8 cellular contexts compared by ENCODE assay signal in the genomic region with DNA sequence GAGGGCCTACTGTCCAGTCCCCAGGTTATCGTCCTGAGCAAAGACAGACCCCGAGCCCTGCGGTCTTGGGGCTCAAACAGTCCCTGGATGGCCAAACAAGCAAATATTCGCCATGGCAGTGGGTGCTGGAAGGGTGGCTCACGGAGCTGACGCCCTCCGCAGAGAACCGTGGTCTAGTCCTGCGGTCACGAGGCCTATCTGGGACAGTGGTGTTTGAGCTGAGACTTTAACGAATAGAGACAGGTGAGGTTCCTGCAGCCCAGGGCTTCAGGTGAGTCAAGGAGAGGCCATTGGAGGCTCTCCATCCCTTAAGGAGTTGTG. TPM values are rescaled to one million over a fixed set of nuclear protein-coding genes. Genes with fewer than 3 reads are reported as not detected.
DNase-seq lines count a peak whose midpoint lies in the region; ATAC-seq, FAIRE-seq and TF ChIP-seq lines count a peak whose summit lies in the region.

No MANE protein-coding gene starts in this region.

- H3K9me3 Mint-ChIP-seq in endodermal cell (peaks cover 8% of the 10 kb centered on the region), neural progenitor cell (peaks cover 22% of the 10 kb centered on the region)

- H3K9ac ChIP-seq in ES-I3 (ENCODE audit: low read depth, low read length): peak overlapping the region; percentile 74
- H3K9ac ChIP-seq in PC-3 (ENCODE audit: low read length): peak overlapping the region; percentile 98
- H3K9ac ChIP-seq in endodermal cell (ENCODE audit: extremely low read depth, low read length, poor library complexity, severe bottlenecking): peak overlapping the region; percentile 79
- no peak overlapping the region for H3K9ac ChIP-seq in neural progenitor cell

- CTCF ChIA-PET in PC-3 (lab: Charles Lee): no interaction called here

- H4K20me1 ChIP-seq in PC-3 (ENCODE audit: low read length) (no peaks in the 10 kb centered on the region), neural progenitor cell (ENCODE audit: low read depth) (no peaks in the 10 kb centered on the region)

- H3K4me1 Mint-ChIP-seq in endodermal cell (peaks cover 18% of the 10 kb centered on the region), neural progenitor cell (peaks cover 35% of the 10 kb centered on the region)

- POLR2A ChIA-PET in PC-3 (lab: Charles Lee; ENCODE audit: unreplicated experiment): interaction anchor here (0.6 kb wide), 1 partner anchor 21 kb away, joined by 4 read pairs; no protein-coding TSS in a partner anchor

- H3K9me3 ChIP-seq in ES-I3 (ENCODE audit: control insufficient read depth, insufficient read depth, low read length) (no peaks in the 10 kb centered on the region; the same call in 1 of the 2 replicates), PC-3 (ENCODE audit: low read length) (no peaks in the 10 kb centered on the region), endodermal cell (ENCODE audit: control insufficient read depth, low read length) (no peaks in the 10 kb centered on the region), neural progenitor cell (ENCODE audit: low read depth) (no peaks in the 10 kb centered on the region)

- H2AFZ ChIP-seq in PC-3 (ENCODE audit: low read length) (peak overlapping the region; percentile 96), neural progenitor cell (replicated peaks) (peak overlapping the region; percentile 91)

- H3K9me2 ChIP-seq in PC-3 (replicated peaks; ENCODE audit: low read length): no peaks in the 10 kb centered on the region

- WGBS in endodermal cell (ENCODE audit: insufficient coverage in 1 of 2, insufficient read length in 1 of 2), 2 experiments: 54 to 68% methylated on average over 8 to 11 of the region's 11 CpGs

- H3K4me3 ChIP-seq in PC-3 (ENCODE audit: low read length) (peak overlapping the region; percentile 77), endodermal cell (ENCODE audit: low read length) (peak overlapping the region; percentile 85), neural progenitor cell (peak overlapping the region; percentile 76)

- H3K79me2 ChIP-seq in PC-3 (ENCODE audit: low read length) (peaks cover 52% of the 10 kb centered on the region), neural progenitor cell (ENCODE audit: low read depth) (peaks cover 7% of the 10 kb centered on the region)

- H3K4me2 ChIP-seq in PC-3 (ENCODE audit: low read length) (peak overlapping the region; percentile 94), neural progenitor cell (peak overlapping the region; percentile 84)

- H3K36me3 Mint-ChIP-seq in endodermal cell (ENCODE audit: low read depth) (peaks cover 6% of the 10 kb centered on the region), neural progenitor cell (peaks cover 10% of the 10 kb centered on the region)

- ATAC-seq in PC-3: peak; percentile 19

- H3K27ac ChIP-seq in PC-3 (ENCODE audit: low read length) (peak overlapping the region; percentile 77), endodermal cell (ENCODE audit: low read depth, low read length) (peak overlapping the region; percentile 13), neural progenitor cell (no peak overlapping the region)

- BruUV-seq in PC-3 (replicated peaks; lab: Mats Ljungman, UMichigan): no TSS peak

- DNase-seq in PC-3 (peak; percentile 6), endodermal cell (no peak), neural progenitor cell (ENCODE audit: low spot score) (no peak), NCI-H128 (lab: John Stamatoyannopoulos, UW; ENCODE audit: unreplicated experiment) (no peak), HTR-8/SVneo (ENCODE audit: insufficient read length, low spot score) (no peak), cerebellum (ENCODE audit: low spot score) (no peak), hepatic stellate cell (ENCODE audit: low spot score) (no peak)

- TF ChIP-seq CTCF in PC-3 (conservative IDR thresholded peaks at IDR 0.05; ENCODE audit: low read depth, low read length) (no peak), endodermal cell (conservative IDR thresholded peaks at IDR 0.05) (no peak), neural progenitor cell (IDR thresholded peaks at IDR 0.05) (no peak)

- peak overlapping the region; percentile 67 for H3K4me3 Mint-ChIP-seq in endodermal cell
- peak overlapping the region; percentile 83 for H3K4me3 Mint-ChIP-seq in neural progenitor cell

- no peaks in the 10 kb centered on the region for H3K4me1 ChIP-seq in ES-I3 (ENCODE audit: insufficient read depth, low read length)
- H3K4me1 ChIP-seq in PC-3 (ENCODE audit: insufficient read depth, low read length): peaks cover 15% of the 10 kb centered on the region
- H3K4me1 ChIP-seq in endodermal cell (ENCODE audit: control insufficient read depth, insufficient read depth, low read length): no peaks in the 10 kb centered on the region
- peaks cover 12% of the 10 kb centered on the region for H3K4me1 ChIP-seq in neural progenitor cell

- no peaks in the 10 kb centered on the region for H3K27me3 ChIP-seq in PC-3 (ENCODE audit: low read length)
- no peaks in the 10 kb centered on the region for H3K27me3 ChIP-seq in endodermal cell (ENCODE audit: control insufficient read depth, insufficient read depth, low read length, poor library complexity, severe bottlenecking)
- H3K27me3 ChIP-seq in neural progenitor cell: no peaks in the 10 kb centered on the region

- intact Hi-C loops in PC-3 (cut with micrococcal nuclease): loop anchor here (2.0 to 5.0 kb wide), 2 partner anchors 64 to 128 kb away; no protein-coding TSS in a partner anchor

- H3K27ac Mint-ChIP-seq in endodermal cell (peak overlapping the region; percentile 86), neural progenitor cell (peak overlapping the region; percentile 85)

- H3K27me3 Mint-ChIP-seq in endodermal cell (ENCODE audit: insufficient read depth) (peaks cover 2% of the 10 kb centered on the region), neural progenitor cell (ENCODE audit: insufficient read depth, low read depth) (no peaks in the 10 kb centered on the region)

- FAIRE-seq in HTR-8/SVneo (lab: Jason Lieb, UNC): no peak

- H3F3A ChIP-seq in PC-3 (ENCODE audit: low read length, unreplicated experiment) (no peaks in the 10 kb centered on the region), neural progenitor cell (ENCODE audit: low read depth) (no peaks in the 10 kb centered on the region)

- H3K36me3 ChIP-seq in ES-I3 (ENCODE audit: insufficient read depth, low read length) (peaks cover 2% of the 10 kb centered on the region; the same call in 1 of the 2 replicates), PC-3 (ENCODE audit: low read depth, low read length) (no peaks in the 10 kb centered on the region), endodermal cell (ENCODE audit: control insufficient read depth, insufficient read depth, low read length) (no peaks in the 10 kb centered on the region), neural progenitor cell (no peaks in the 10 kb centered on the region)

RNA-seq across cellular contexts. Expression of a gene that starts 0.4 kb away (rescaled TPM):
- total RNA-seq in PC-3 (2014; rRNA removed) (20.2 and 22.3 TPM in 2 replicates), endodermal cell (10 to 100 TPM; 42.4 to 57.3 TPM), neural progenitor cell (ENCODE audit: low replicate concordance) (45.3 and 63.6 TPM in 2 replicates), cerebellum (13.1 TPM)
- 49.2 TPM for polyA plus RNA-seq in endodermal cell (2013, experiment 1 of 2)
- 43.8 TPM for polyA plus RNA-seq in endodermal cell (2013, experiment 2 of 2)
